18 cellular contexts compared by ENCODE assay signal in the genomic region with DNA sequence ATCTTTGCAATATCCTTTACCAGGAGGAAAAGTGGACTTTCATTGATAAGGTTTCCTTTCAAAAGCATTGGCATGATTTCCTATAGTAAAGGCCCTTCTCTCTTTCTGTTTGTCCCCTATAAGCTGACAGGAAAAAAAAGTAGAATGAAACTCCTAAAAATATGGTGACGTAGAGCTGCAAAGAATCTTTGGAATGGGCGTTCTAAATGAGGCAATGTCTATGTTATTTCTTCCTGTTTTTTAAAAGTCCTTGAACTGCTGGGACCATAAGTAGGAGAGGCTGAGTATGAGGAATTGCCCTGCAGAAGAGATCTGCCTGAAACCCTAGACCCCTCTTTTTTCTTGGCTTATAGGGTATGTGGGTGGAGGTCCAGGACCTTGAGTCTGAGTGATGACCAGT. TPM values are rescaled to one million over a fixed set of nuclear protein-coding genes. Genes with fewer than 3 reads are reported as not detected.
DNase-seq lines count a peak whose midpoint lies in the region.
"Had no signal": no experiment of that assay in that cellular context is flagged by ENCODE, and none has a peak within 500 bp of the region (broad histone marks: within the 10 kb centered on the region; RNA-seq: fewer than 3 reads in every experiment).

No MANE protein-coding gene starts in this region.

- H3K4me3 ChIP-seq in ACC112 (ENCODE audit: low read depth, low read length) (no peak overlapping the region), duodenal mucosa (ENCODE audit: low read depth in 1 of 2, low read length in 2 of 2) (no peak overlapping the region), mesodermal cell (ENCODE audit: extremely low read depth, insufficient read depth, low read length, poor library complexity, severe bottlenecking) (no peak overlapping the region)
- H3K4me3 ChIP-seq: cardiac muscle cell, esophagus squamous epithelium had no signal

- H3K36me3 ChIP-seq in ACC112 (ENCODE audit: insufficient read depth, low read length), result no peaks in the 10 kb centered on the region
- H3K36me3 ChIP-seq in duodenal mucosa (ENCODE audit: control insufficient read depth in 1 of 2, insufficient read depth in 2 of 2, low read length in 2 of 2), result no peaks in the 10 kb centered on the region
- H3K36me3 ChIP-seq in mesodermal cell (ENCODE audit: control insufficient read depth, insufficient read depth, low read length), result peaks cover 85% of the 10 kb centered on the region
- H3K36me3 ChIP-seq: esophagus squamous epithelium had no signal

- H3K4me1 ChIP-seq in ACC112 (ENCODE audit: control insufficient read depth, insufficient read depth, low read length, unreplicated experiment) (peaks cover 57% of the 10 kb centered on the region), duodenal mucosa (ENCODE audit: control insufficient read depth in 1 of 2, insufficient read depth in 2 of 2, low read length in 2 of 2) (peaks cover 0 to 5% of the 10 kb centered on the region in 2 donors), mesodermal cell (ENCODE audit: control insufficient read depth, insufficient read depth, low read length, poor library complexity, severe bottlenecking) (peaks cover 44% of the 10 kb centered on the region)

- 96 to 100% methylated on average over 2 of the region's 2 CpGs for WGBS in mesodermal cell (ENCODE audit: insufficient coverage in 2 of 2), 2 experiments

- H3K9me3 ChIP-seq in duodenal mucosa (ENCODE audit: control insufficient read depth in 1 of 2, low read length in 2 of 2) (no peaks in the 10 kb centered on the region), mesodermal cell (ENCODE audit: control insufficient read depth, low read length) (no peaks in the 10 kb centered on the region)
- H3K9me3 ChIP-seq: esophagus squamous epithelium, neutrophil had no signal

- H3K27ac ChIP-seq in ACC112 (ENCODE audit: low read depth, low read length), result peak overlapping the region; percentile 84
- peak overlapping the region; percentile 5 for H3K27ac ChIP-seq in duodenal mucosa (ENCODE audit: low read depth, low read length)
- H3K27ac ChIP-seq in mesodermal cell (ENCODE audit: low read depth, low read length, severe bottlenecking), result peak overlapping the region; percentile 95
- H3K27ac ChIP-seq: C4-2B, neutrophil had no signal

- no peaks in the 10 kb centered on the region for H3K79me2 ChIP-seq in ACC112 (ENCODE audit: control insufficient read depth, insufficient read depth, low read length, unreplicated experiment)

- H3K27me3 ChIP-seq in ACC112 (ENCODE audit: insufficient read depth, low read length) (no peaks in the 10 kb centered on the region), duodenal mucosa (ENCODE audit: control insufficient read depth in 1 of 2, insufficient read depth in 2 of 2, low read length in 2 of 2) (peaks cover 0 to 3% of the 10 kb centered on the region in 2 donors)
- H3K27me3 ChIP-seq: cardiac muscle cell, esophagus squamous epithelium, neutrophil had no signal

- H2AFZ ChIP-seq in ACC112 (ENCODE audit: low read length, unreplicated experiment), result no peak overlapping the region

- no peak overlapping the region for H3K9ac ChIP-seq in duodenal mucosa (ENCODE audit: low read depth in 1 of 2, low read length in 2 of 2)

- DNase-seq in RPMI7951 (ENCODE audit: low read depth) (peak; percentile 31), NCI-H146 (lab: John Stamatoyannopoulos, UW) (no peak), NCI-H524 treated with DMSO at 0.1 percent for 48 hours (lab: John Stamatoyannopoulos, UW) (no peak), HK-2 (ENCODE audit: unreplicated experiment) (no peak), NOMO-1 treated with DMSO at 0.1 percent for 48 hours (lab: John Stamatoyannopoulos, UW; ENCODE audit: unreplicated experiment) (no peak)
- DNase-seq: activated CD4-positive, alpha-beta T cell treated with anti-CD3 and anti-CD28 coated beads for 36 hours; activated naive CD8-positive, alpha-beta T cell treated with anti-CD3 and anti-CD28 coated beads for 36 hours; effector CD4-positive, alpha-beta T cell; esophagus squamous epithelium; left ventricle myocardium superior; NCI-H1417; NCI-H526 treated with DMSO at 0.1 percent for 48 hours had no signal

RNA-seq across cellular contexts. Expression of gene ST3GAL6, which starts 17.2 kb away (rescaled TPM):
- total RNA-seq in RPMI7951 (2014; rRNA removed; shearing (Covaris generic)), result 8.6 and 10.5 TPM in 2 replicates
- 50.5 TPM for polyA plus RNA-seq in mesodermal cell (2013, experiment 1 of 2)
- polyA plus RNA-seq in mesodermal cell (2013, experiment 2 of 2), result 55.3 TPM
- total RNA-seq: activated CD4-positive, alpha-beta T cell treated with anti-CD3 and anti-CD28 coated beads for 36 hours had no signal

Comparison
In these comparisons a context has a peak if more than half of its experiments do, and no peak if none do; other contexts are left out.
1. H3K27ac ChIP-seq: peak in every context shown above with its lines; median percentile 95 in mesodermal cell; 84 in ACC112; 5 in duodenal mucosa.